8 cellular contexts compared by ENCODE assay signal in the genomic region with DNA sequence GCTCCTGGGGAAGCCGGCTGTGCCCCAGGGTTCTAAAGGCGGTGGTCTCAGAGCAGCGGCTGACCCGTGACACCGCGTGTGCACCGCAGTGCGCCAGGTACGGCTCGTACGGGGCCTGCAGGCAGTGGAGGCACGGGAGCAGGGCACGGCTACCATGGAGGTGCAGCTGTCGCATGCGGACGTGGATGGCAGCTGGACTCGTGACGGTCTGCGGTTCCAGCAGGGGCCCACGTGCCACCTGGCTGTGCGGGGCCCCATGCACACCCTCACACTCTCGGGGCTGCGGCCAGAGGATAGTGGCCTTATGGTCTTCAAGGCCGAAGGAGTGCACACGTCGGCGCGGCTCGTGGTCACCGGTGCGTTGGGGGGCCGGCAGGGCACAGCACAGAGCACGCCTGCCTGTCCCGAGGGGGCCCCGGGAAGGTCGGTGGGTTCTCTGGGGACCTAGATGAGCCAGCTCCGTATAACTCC.
DNase-seq lines count a peak whose midpoint lies in the region; FAIRE-seq and TF ChIP-seq lines count a peak whose summit lies in the region.

No MANE protein-coding gene starts in this region.

- CTCF ChIA-PET in Calu3 (lab: Charles Lee): no interaction called here

- no peak for FAIRE-seq in RCC 7860 (lab: Jason Lieb, UNC)

- DNase-seq in Calu3: no peak
- no peak for DNase-seq in NT2/D1 (ENCODE audit: low read depth, low spot score)
- DNase-seq in fibroblast of mammary gland (ENCODE audit: low read depth): no peak
- no peak for DNase-seq in prostate gland (ENCODE audit: low spot score)
- DNase-seq in RCC 7860 (ENCODE audit: low spot score): no peak
- DNase-seq in cerebellum (ENCODE audit: low spot score): no peak
- DNase-seq in HCEC 1CT: no peak
- DNase-seq in AG08395 (ENCODE audit: low spot score): no peak

- no peaks in the 10 kb centered on the region for H3K9me3 Mint-ChIP-seq in Calu3 (ENCODE audit: low read depth, unreplicated experiment)

- H3K9me3 ChIP-seq in NT2/D1 (ENCODE audit: insufficient read depth, low read length) (no peaks in the 10 kb centered on the region), prostate gland (no peaks in the 10 kb centered on the region)

- H3K27ac Mint-ChIP-seq in Calu3 (ENCODE audit: unreplicated experiment): no peak overlapping the region

- BruUV-seq in Calu3 (replicated peaks; lab: Mats Ljungman, UMichigan): no TSS peak

- peaks cover 16% of the 10 kb centered on the region for H3K4me1 ChIP-seq in NT2/D1 (ENCODE audit: insufficient read depth, insufficient read length)
- H3K4me1 ChIP-seq in prostate gland (replicated peaks): no peaks in the 10 kb centered on the region

- TF ChIP-seq POLR2A in prostate gland (IDR thresholded peaks at IDR 0.05): no peak

- H3K4me3 ChIP-seq in NT2/D1 (ENCODE audit: insufficient read length, low read depth): no peak overlapping the region
- peak overlapping the region; percentile 47 for H3K4me3 ChIP-seq in fibroblast of mammary gland (ENCODE audit: control insufficient read depth, low read depth, low read length)
- H3K4me3 ChIP-seq in prostate gland: peak overlapping the region; percentile 40 to 41

- H3K27ac ChIP-seq in prostate gland: peak overlapping the region; percentile 67 to 71

- 37% methylated on average over 34 of the region's 37 CpGs for WGBS in prostate gland

- no peaks in the 10 kb centered on the region for H3K27me3 Mint-ChIP-seq in Calu3 (ENCODE audit: unreplicated experiment)

- H3K9ac ChIP-seq in NT2/D1 (ENCODE audit: insufficient read length, low read depth): peak overlapping the region; percentile 3

- H3K27me3 ChIP-seq in NT2/D1 (ENCODE audit: insufficient read depth, insufficient read length) (peaks cover 7% of the 10 kb centered on the region), prostate gland (replicated peaks; ENCODE audit: insufficient read depth) (no peaks in the 10 kb centered on the region)

- peak overlapping the region; percentile 44 for H3K4me3 Mint-ChIP-seq in Calu3 (ENCODE audit: low read depth, unreplicated experiment)

- no peaks in the 10 kb centered on the region for H3K4me1 Mint-ChIP-seq in Calu3 (ENCODE audit: low read depth, unreplicated experiment)

- intact Hi-C loops in Calu3 (cut with micrococcal nuclease; ENCODE audit: unreplicated experiment): no loop called here
- intact Hi-C loops in prostate gland (cut with DNase I): loop anchor here (5.0 to 10.0 kb wide), 2 partner anchors 101 to 132 kb away; a partner anchor contains a TSS

- no peaks in the 10 kb centered on the region for H3K36me3 Mint-ChIP-seq in Calu3 (ENCODE audit: insufficient read depth, unreplicated experiment)

- H3K36me3 ChIP-seq in NT2/D1 (ENCODE audit: insufficient read depth, insufficient read length, low read length): peaks cover 76% of the 10 kb centered on the region
- no peaks in the 10 kb centered on the region for H3K36me3 ChIP-seq in prostate gland

- TF ChIP-seq CTCF in Calu3 (IDR thresholded peaks at IDR 0.05; ENCODE audit: unreplicated experiment) (no peak), fibroblast of mammary gland (conservative IDR thresholded peaks at IDR 0.05; ENCODE audit: control insufficient read depth, insufficient read depth, low read depth, low read length) (no peak), prostate gland (IDR thresholded peaks at IDR 0.05) (no peak)
